23 cellular contexts compared by ENCODE assay signal in genomic region chr16:31223044-31223443, GRCh38. TPM values are rescaled to one million over a fixed set of nuclear protein-coding genes. Genes with fewer than 3 reads are reported as not detected.
DNase-seq lines count a peak whose midpoint lies in the region; ATAC-seq, FAIRE-seq and TF ChIP-seq lines count a peak whose summit lies in the region.
"Had no signal": no experiment of that assay in that cellular context is flagged by ENCODE, and none has a peak within 500 bp of the region (broad histone marks: within the 10 kb centered on the region; RNA-seq: fewer than 3 reads in every experiment).

No MANE protein-coding gene starts in this region.

- FAIRE-seq in D721Med (lab: Jason Lieb, UNC): no peak
- FAIRE-seq: GM12891, GM18507 had no signal

- H3K4me3 Mint-ChIP-seq in stimulated activated naive B cell treated with anti-CD40 and anti-IgM and Interleukin-4, amounts not matched to agents 10 μg/mL and 1 μg/mL and 100 μg/mL, for 72 hours: no peak overlapping the region
- H3K4me3 Mint-ChIP-seq in T-helper 2 cell treated with Interferon-gamma antibody and Interleukin-4, amounts not matched to agents 5 μg/mL and 100 μg/mL, for 36 hours: no peak overlapping the region
- H3K4me3 Mint-ChIP-seq: CD4-positive, CD25-positive, alpha-beta regulatory T cell; CD8-positive, alpha-beta memory T cell; H9 had no signal

- peak overlapping the region; percentile 31 for H3K27ac Mint-ChIP-seq in stimulated activated naive B cell treated with anti-CD40 and anti-IgM and Interleukin-4, amounts not matched to agents 10 μg/mL and 1 μg/mL and 100 μg/mL, for 72 hours
- no peak overlapping the region for H3K27ac Mint-ChIP-seq in T-helper 2 cell treated with Interferon-gamma antibody and Interleukin-4, amounts not matched to agents 5 μg/mL and 100 μg/mL, for 36 hours
- H3K27ac Mint-ChIP-seq: CD4-positive, CD25-positive, alpha-beta regulatory T cell; H9 had no signal

- no peaks in the 10 kb centered on the region for H3K36me3 Mint-ChIP-seq in stimulated activated naive B cell treated with anti-CD40 and anti-IgM and Interleukin-4, amounts not matched to agents 10 μg/mL and 1 μg/mL and 100 μg/mL, for 72 hours
- no peaks in the 10 kb centered on the region for H3K36me3 Mint-ChIP-seq in T-helper 2 cell treated with Interferon-gamma antibody and Interleukin-4, amounts not matched to agents 5 μg/mL and 100 μg/mL, for 36 hours (ENCODE audit: low read depth)
- H3K36me3 Mint-ChIP-seq: CD4-positive, CD25-positive, alpha-beta regulatory T cell; CD8-positive, alpha-beta memory T cell had no signal

- POLR2A ChIA-PET in HEK293T (lab: Yijun Ruan, JAX): interaction anchor here (1.5 kb wide), 1 partner anchor 42 kb away, joined by 4 read pairs; no protein-coding TSS in a partner anchor

- H3K9me3 Mint-ChIP-seq in stimulated activated naive B cell treated with anti-CD40 and anti-IgM and Interleukin-4, amounts not matched to agents 10 μg/mL and 1 μg/mL and 100 μg/mL, for 72 hours: no peaks in the 10 kb centered on the region
- no peaks in the 10 kb centered on the region for H3K9me3 Mint-ChIP-seq in T-helper 2 cell treated with Interferon-gamma antibody and Interleukin-4, amounts not matched to agents 5 μg/mL and 100 μg/mL, for 36 hours
- H3K9me3 Mint-ChIP-seq: CD8-positive, alpha-beta memory T cell; H9 had no signal

- no peak for ATAC-seq in stimulated activated naive B cell treated with anti-CD40 and anti-IgM and Interleukin-4, amounts not matched to agents 10 μg/mL and 1 μg/mL and 100 μg/mL, for 72 hours (replicated peaks)

- CTCF ChIA-PET in HEK293T (lab: Yijun Ruan, JAX): no interaction called here

- TF ChIP-seq CTCF in D721Med (IDR thresholded peaks at IDR 0.05; ENCODE audit: insufficient read depth, missing control alignments) (no peak), GM10266 (IDR thresholded peaks at IDR 0.05; ENCODE audit: control insufficient read depth, insufficient read depth, low read depth, missing control alignments) (no peak)

- peaks cover 5 to 7% of the 10 kb centered on the region in 2 donors for H3K4me1 Mint-ChIP-seq in stimulated activated naive B cell treated with anti-CD40 and anti-IgM and Interleukin-4, amounts not matched to agents 10 μg/mL and 1 μg/mL and 100 μg/mL, for 72 hours
- no peaks in the 10 kb centered on the region for H3K4me1 Mint-ChIP-seq in T-helper 2 cell treated with Interferon-gamma antibody and Interleukin-4, amounts not matched to agents 5 μg/mL and 100 μg/mL, for 36 hours (ENCODE audit: low read depth)
- H3K4me1 Mint-ChIP-seq: CD4-positive, CD25-positive, alpha-beta regulatory T cell; CD8-positive, alpha-beta memory T cell; H9 had no signal

- peaks cover 28 to 34% of the 10 kb centered on the region in 2 donors for H3K27me3 Mint-ChIP-seq in stimulated activated naive B cell treated with anti-CD40 and anti-IgM and Interleukin-4, amounts not matched to agents 10 μg/mL and 1 μg/mL and 100 μg/mL, for 72 hours
- H3K27me3 Mint-ChIP-seq in T-helper 2 cell treated with Interferon-gamma antibody and Interleukin-4, amounts not matched to agents 5 μg/mL and 100 μg/mL, for 36 hours (ENCODE audit: low read depth): peaks cover 25% of the 10 kb centered on the region

- DNase-seq in D721Med (ENCODE audit: insufficient read length, low spot score) (peak; percentile 3), GM10266 (ENCODE audit: extremely low spot score) (peak; percentile 24), HEK293T (ENCODE audit: extremely low spot score) (peak; percentile 4), SKM-1 (lab: John Stamatoyannopoulos, UW; ENCODE audit: unreplicated experiment) (no peak), mesenteric fat pad (ENCODE audit: low spot score) (no peak)
- DNase-seq in stimulated activated naive B cell treated with anti-CD40 and anti-IgM and Interleukin-4, amounts not matched to agents 10 μg/mL and 1 μg/mL and 100 μg/mL, for 72 hours: no peak
- no peak for DNase-seq in T-helper 2 cell treated with Interferon-gamma antibody and Interleukin-4, amounts not matched to agents 5 μg/mL and 100 μg/mL, for 36 hours (ENCODE audit: low spot score)
- DNase-seq: BE2C; C1 segment of cervical spinal cord; CD4-positive, CD25-positive, alpha-beta regulatory T cell; CD8-positive, alpha-beta memory T cell; COR-L47; GDM1; GOT3; H9; IMR-90; Karpas-422; KBM-7 had no signal

TF ChIP-seq in HEK293T, 16 proteins besides CTCF, POLR2A, EP300 and RAD21:
- TF ChIP-seq NFRKB (IDR thresholded peaks at IDR 0.05) (no peak), SP1 (IDR thresholded peaks at IDR 0.05) (no peak), ZNF384 (IDR thresholded peaks at IDR 0.05) (no peak), LEF1 (IDR thresholded peaks at IDR 0.05; ENCODE audit: borderline replicate concordance) (no peak), ELF4 (IDR thresholded peaks at IDR 0.05) (no peak), TARDBP (IDR thresholded peaks at IDR 0.05) (no peak), HDGF (IDR thresholded peaks at IDR 0.05; ENCODE audit: borderline replicate concordance) (no peak), SUZ12 (IDR thresholded peaks at IDR 0.05) (no peak), CTBP1 (IDR thresholded peaks at IDR 0.05; ENCODE audit: borderline replicate concordance) (no peak), BHLHE40 (IDR thresholded peaks at IDR 0.05; ENCODE audit: borderline replicate concordance) (no peak), FOXM1 (IDR thresholded peaks at IDR 0.05; ENCODE audit: borderline replicate concordance) (no peak), L3MBTL2 (conservative IDR thresholded peaks at IDR 0.05) (no peak), ARNT (IDR thresholded peaks at IDR 0.05) (no peak), FOXK2 (IDR thresholded peaks at IDR 0.05) (no peak), FOXA1 (IDR thresholded peaks at IDR 0.05) (no peak)
- TF ChIP-seq, protein P1, sequence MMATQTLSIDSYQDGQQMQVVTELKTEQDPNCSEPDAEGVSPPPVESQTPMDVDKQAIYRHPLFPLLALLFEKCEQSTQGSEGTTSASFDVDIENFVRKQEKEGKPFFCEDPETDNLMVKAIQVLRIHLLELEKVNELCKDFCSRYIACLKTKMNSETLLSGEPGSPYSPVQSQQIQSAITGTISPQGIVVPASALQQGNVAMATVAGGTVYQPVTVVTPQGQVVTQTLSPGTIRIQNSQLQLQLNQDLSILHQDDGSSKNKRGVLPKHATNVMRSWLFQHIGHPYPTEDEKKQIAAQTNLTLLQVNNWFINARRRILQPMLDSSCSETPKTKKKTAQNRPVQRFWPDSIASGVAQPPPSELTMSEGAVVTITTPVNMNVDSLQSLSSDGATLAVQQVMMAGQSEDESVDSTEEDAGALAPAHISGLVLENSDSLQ (IDR thresholded peaks at IDR 0.05): no peak

RNA-seq across cellular contexts. Expression of gene PYDC1, which starts 6.1 kb away (rescaled TPM):
- not detected for total RNA-seq in mesenteric fat pad
- total RNA-seq: A172; CD4-positive, CD25-positive, alpha-beta regulatory T cell; CD8-positive, alpha-beta memory T cell; Daoy; HT1080; IMR-90 had no signal

RNA-seq across cellular contexts. Expression of gene TRIM72, which starts 9.1 kb away (rescaled TPM):
- 0.03 TPM for total RNA-seq in mesenteric fat pad
- total RNA-seq: CD8-positive, alpha-beta memory T cell; Daoy; IMR-90 had no signal

RNA-seq across cellular contexts. Expression of gene PYCARD, which starts 20.5 kb away (rescaled TPM):
- 22.4 TPM for total RNA-seq in mesenteric fat pad
- total RNA-seq: A172 had no signal

RNA-seq across cellular contexts. Expression of gene ITGAM, which starts 36.7 kb away (rescaled TPM):
- total RNA-seq in mesenteric fat pad: 35.1 TPM
- total RNA-seq: Daoy had no signal

RNA-seq across cellular contexts. Expression of gene FUS, which starts 43.1 kb away (rescaled TPM):
- 224 TPM for total RNA-seq in mesenteric fat pad

Comparison
In these comparisons a context has a peak if more than half of its experiments do, and no peak if none do; other contexts are left out.
1. DNase-seq: peak in D721Med (single experiment), GM10266 (single experiment) and HEK293T (single experiment); none in stimulated activated naive B cell treated with anti-CD40 and anti-IgM and Interleukin-4, amounts not matched to agents 10 μg/mL and 1 μg/mL and 100 μg/mL, for 72 hours (single experiment), SKM-1 (single experiment), T-helper 2 cell treated with Interferon-gamma antibody and Interleukin-4, amounts not matched to agents 5 μg/mL and 100 μg/mL, for 36 hours (single experiment) and mesenteric fat pad (single experiment).